14 cellular contexts compared by ENCODE assay signal in the genomic region with DNA sequence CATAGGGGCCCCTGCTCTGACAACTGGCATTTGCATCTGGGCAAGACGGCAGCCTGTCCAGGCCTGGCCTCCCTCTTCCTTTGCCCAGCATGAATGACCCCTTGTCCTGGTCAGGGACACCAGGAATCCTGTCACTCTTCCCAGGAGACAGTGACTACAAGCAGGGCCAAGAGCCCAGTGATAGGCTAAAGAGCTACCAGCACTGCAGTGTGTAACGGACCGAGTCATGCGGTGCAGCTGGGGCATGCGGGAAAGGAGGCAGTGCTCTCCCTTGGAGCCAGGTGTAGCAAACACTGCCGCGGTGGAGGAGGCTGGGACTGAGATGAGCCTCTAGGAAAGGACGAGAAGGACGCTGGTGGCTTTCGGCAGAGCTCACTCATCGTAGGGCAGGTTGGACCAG.
"Had no signal": no experiment of that assay in that cellular context is flagged by ENCODE, and none has a peak within 500 bp of the region (broad histone marks: within the 10 kb centered on the region; RNA-seq: fewer than 3 reads in every experiment).

No MANE protein-coding gene starts in this region.

- H3K4me3 ChIP-seq: left lung, pancreas, tibial nerve had no signal

- DNase-seq: activated CD4-positive, alpha-beta T cell treated with anti-CD3 and anti-CD28 coated beads, Interleukin-2, amount 50 U/mL, for 4 hours; activated CD4-positive, CD25-positive, alpha-beta regulatory T cell treated with anti-CD3 and anti-CD28 coated beads, Interleukin-2, amount 50 U/mL, for 72 hours; activated CD8-positive, alpha-beta memory T cell treated with anti-CD3 and anti-CD28 coated beads, Interleukin-2, amount 10 ng/mL, durations not matched to agents 7 days and 5 days; activated effector memory CD4-positive, alpha-beta T cell treated with Interleukin-2 at 50 U/mL for 16 hours; activated T-cell treated with anti-CD3 and anti-CD28 coated beads, Interleukin-2, amount 50 U/mL, for 24 hours; amniotic stem cell; effector memory CD4-positive, alpha-beta T cell; mesenchymal stem cell; pancreas; retina; small intestine had no signal

- H3K27ac ChIP-seq: epithelial cell of prostate, left lung, pancreas, tibial nerve had no signal

- H3K4me1 ChIP-seq: pancreas, tibial nerve had no signal

- H3K36me3 ChIP-seq: left lung, pancreas, tibial nerve had no signal

- H3K9me3 ChIP-seq: left lung, pancreas, tibial nerve had no signal

- ATAC-seq: activated CD8-positive, alpha-beta memory T cell treated with anti-CD3 and anti-CD28 coated beads, Interleukin-2, amount 10 ng/mL, durations not matched to agents 7 days and 5 days; left lung; pancreas had no signal

- H3K27me3 ChIP-seq: pancreas, tibial nerve had no signal
